ENCODE assay signal across 1 cellular context in genomic region chr17:82345151-82345976, GRCh38.
A peak's percentile ranks its signal among the peaks of the same experiment; 100 is the strongest.
TF ChIP-seq lines count a peak whose summit lies in the region.

No MANE protein-coding gene starts in this region.

TF ChIP-seq in K562, 482 proteins besides CTCF, POLR2A, EP300 and RAD21 (continued from another document):
- TF ChIP-seq GTF3C2 (IDR thresholded peaks at IDR 0.05; ENCODE audit: borderline replicate concordance, extremely low read depth, insufficient read length) (no peak), KDM4B (IDR thresholded peaks at IDR 0.05; ENCODE audit: borderline replicate concordance in 2 of 2, low read depth in 1 of 2) (no peak; a peak in 1 of 4 replicates), HDAC6 (IDR thresholded peaks at IDR 0.05; ENCODE audit: low read depth, low read length) (no peak), CEBPB (tag; IDR thresholded peaks at IDR 0.05) (no peak), FOXM1 (IDR thresholded peaks at IDR 0.05; ENCODE audit: low read depth) (peak; percentile 93), FOXM1 (CRISPR knock-in tag; IDR thresholded peaks at IDR 0.05; ENCODE audit: low read depth) (no peak), HDGF (IDR thresholded peaks at IDR 0.05) (no peak), MAFG (tag; conservative IDR thresholded peaks at IDR 0.05) (peak; percentile 72), FIP1L1 (IDR thresholded peaks at IDR 0.05; ENCODE audit: low read depth, low read length, poor library complexity, severe bottlenecking) (no peak), HDAC2 (IDR thresholded peaks at IDR 0.05) (peak; percentile 90), SMAD4 (CRISPR knock-in tag; conservative IDR thresholded peaks at IDR 0.05) (peak; percentile 98), BDP1 (IDR thresholded peaks at IDR 0.05; ENCODE audit: insufficient read depth, insufficient read length) (no peak), SLC30A9 (CRISPR knock-in tag; IDR thresholded peaks at IDR 0.05) (no peak), MYNN (IDR thresholded peaks at IDR 0.05) (peak; percentile 97), MYNN (CRISPR knock-in tag; IDR thresholded peaks at IDR 0.05) (no peak), ZNF347 (CRISPR knock-in tag; IDR thresholded peaks at IDR 0.05; ENCODE audit: low read depth) (no peak), PHF20 (IDR thresholded peaks at IDR 0.05; ENCODE audit: partially characterized antibody) (peak; percentile 0), NCOA4 (IDR thresholded peaks at IDR 0.05; ENCODE audit: partially characterized antibody) (no peak), POLR2B (IDR thresholded peaks at IDR 0.05; ENCODE audit: low read depth, partially characterized antibody) (no peak), TAF15 (IDR thresholded peaks at IDR 0.05; ENCODE audit: low read depth, low read length) (no peak), RERE (CRISPR knock-in tag; IDR thresholded peaks at IDR 0.05; ENCODE audit: borderline replicate concordance) (no peak)
